Comparison of ENCODE assay signal across 13 cellular contexts in the genomic region with DNA sequence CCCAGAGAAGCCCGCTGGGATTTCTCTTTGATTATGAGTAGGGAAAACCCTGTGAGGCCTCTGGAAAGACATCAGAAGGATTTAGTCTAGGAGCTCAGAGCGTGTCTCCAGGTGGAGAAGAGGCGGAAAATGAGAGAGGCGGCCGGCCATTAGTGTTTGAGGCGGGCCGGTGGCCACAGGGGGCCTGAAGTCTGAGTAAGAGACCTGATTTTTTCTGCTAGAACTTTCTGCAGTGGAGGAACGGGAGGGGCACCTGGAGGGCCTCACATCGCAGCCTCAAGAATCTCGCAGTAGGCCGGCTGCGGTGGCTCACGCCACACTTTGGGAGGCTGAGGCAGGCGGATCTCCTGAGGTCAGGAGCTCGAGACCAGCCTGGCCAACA. TPM values are rescaled to one million over a fixed set of nuclear protein-coding genes. Genes with fewer than 3 reads are reported as not detected.
DNase-seq lines count a peak whose midpoint lies in the region; ATAC-seq, FAIRE-seq and TF ChIP-seq lines count a peak whose summit lies in the region.
"Had no signal": no experiment of that assay in that cellular context is flagged by ENCODE, and none has a peak within 500 bp of the region (broad histone marks: within the 10 kb centered on the region; RNA-seq: fewer than 3 reads in every experiment).

No MANE protein-coding gene starts in this region.

- H4K8ac ChIP-seq in trophoblast cell (ENCODE audit: low read depth, low read length), result no peak overlapping the region

- H3K36me3 Mint-ChIP-seq in astrocyte (ENCODE audit: low read depth, unreplicated experiment), result no peaks in the 10 kb centered on the region

- peak overlapping the region; percentile 12 for H3K27ac ChIP-seq in astrocyte (ENCODE audit: low read depth, low read length)
- no peak overlapping the region for H3K27ac ChIP-seq in parathyroid adenoma
- no peak overlapping the region for H3K27ac ChIP-seq in upper lobe of right lung
- H3K27ac ChIP-seq in trophoblast cell (ENCODE audit: low read depth, low read length), result no peak overlapping the region
- H3K27ac ChIP-seq: foreskin keratinocyte had no signal

- H3K27me3 ChIP-seq in astrocyte (ENCODE audit: insufficient read depth, low read length) (peaks cover 3% of the 10 kb centered on the region), parathyroid adenoma (ENCODE audit: control insufficient read depth, insufficient read depth, low read length) (no peaks in the 10 kb centered on the region), upper lobe of right lung (peaks cover 8% of the 10 kb centered on the region), trophoblast cell (ENCODE audit: insufficient read depth, low read length) (no peaks in the 10 kb centered on the region)

- H2AFZ ChIP-seq in astrocyte (ENCODE audit: low read depth, low read length) (peak overlapping the region; percentile 75), parathyroid adenoma (no peak overlapping the region), trophoblast cell (ENCODE audit: insufficient read depth, low read length, poor library complexity) (no peak overlapping the region)

- no peak for ATAC-seq in upper lobe of right lung
- no peak for ATAC-seq in HG03378 (IDR thresholded peaks at IDR 0.05; ENCODE audit: unreplicated experiment)
- ATAC-seq in HG03280 (IDR thresholded peaks at IDR 0.05; ENCODE audit: unreplicated experiment), result no peak
- ATAC-seq: PC-3; stimulated activated naive CD8-positive, alpha-beta T cell treated with anti-CD3 and anti-CD28 coated beads, Interleukin-15, Interleukin-2, amounts not matched to agents 100 U/mL and 50 U/mL, for 24 hours had no signal

- H3K9ac ChIP-seq in astrocyte (ENCODE audit: low read length), result peak overlapping the region; percentile 64
- no peak overlapping the region for H3K9ac ChIP-seq in parathyroid adenoma
- no peak overlapping the region for H3K9ac ChIP-seq in trophoblast cell (ENCODE audit: low read length)

- H2BK120ac ChIP-seq in trophoblast cell (ENCODE audit: insufficient read depth, low read length, poor library complexity), result no peak overlapping the region

- H3K9me3 Mint-ChIP-seq in astrocyte (ENCODE audit: unreplicated experiment), result no peaks in the 10 kb centered on the region

- H4K20me1 ChIP-seq in astrocyte (ENCODE audit: insufficient read depth, low read length), result no peaks in the 10 kb centered on the region

- no peak overlapping the region for H2BK5ac ChIP-seq in trophoblast cell (ENCODE audit: low read depth, low read length, poor library complexity)

- H4K12ac ChIP-seq in trophoblast cell (ENCODE audit: low read depth, low read length), result no peak overlapping the region

- H3K27ac Mint-ChIP-seq in astrocyte (ENCODE audit: unreplicated experiment), result no peak overlapping the region

- H3K79me2 ChIP-seq in astrocyte (ENCODE audit: insufficient read depth, low read length), result no peaks in the 10 kb centered on the region
- no peaks in the 10 kb centered on the region for H3K79me2 ChIP-seq in parathyroid adenoma
- no peaks in the 10 kb centered on the region for H3K79me2 ChIP-seq in trophoblast cell (ENCODE audit: control insufficient read depth, insufficient read depth, low read length, poor library complexity)

- H3K4me1 ChIP-seq in astrocyte (ENCODE audit: insufficient read depth, low read length) (no peaks in the 10 kb centered on the region), parathyroid adenoma (no peaks in the 10 kb centered on the region), upper lobe of right lung (no peaks in the 10 kb centered on the region), trophoblast cell (ENCODE audit: control insufficient read depth in 1 of 2, insufficient read depth in 2 of 2, low read length in 2 of 2) (no peaks in the 10 kb centered on the region)
- H3K4me1 ChIP-seq: foreskin keratinocyte had no signal

- no peak overlapping the region for H4K91ac ChIP-seq in trophoblast cell (ENCODE audit: low read depth, low read length)

- no CpG with 5 or more reads among the region's 15 CpGs for WGBS in trophoblast cell (ENCODE audit: extremely low coverage, insufficient coverage, insufficient read length)

- H3K36me3 ChIP-seq in astrocyte (ENCODE audit: insufficient read depth, low read length), result no peaks in the 10 kb centered on the region
- no peaks in the 10 kb centered on the region for H3K36me3 ChIP-seq in parathyroid adenoma (ENCODE audit: control insufficient read depth, insufficient read depth, low read length)
- no peaks in the 10 kb centered on the region for H3K36me3 ChIP-seq in upper lobe of right lung
- H3K36me3 ChIP-seq in trophoblast cell (ENCODE audit: control insufficient read depth in 1 of 2, insufficient read depth in 2 of 2, low read length in 2 of 2), result no peaks in the 10 kb centered on the region

- no peaks in the 10 kb centered on the region for H3K4me1 Mint-ChIP-seq in astrocyte (ENCODE audit: low read depth, unreplicated experiment)

- H2BK12ac ChIP-seq in trophoblast cell (ENCODE audit: low read length), result no peak overlapping the region

- H3K4ac ChIP-seq in trophoblast cell (ENCODE audit: low read depth, low read length), result no peak overlapping the region

- H3K4me3 ChIP-seq in astrocyte (ENCODE audit: insufficient read depth, low read depth, low read length), result peak overlapping the region; percentile 48
- H3K4me3 ChIP-seq in fibroblast of the aortic adventitia (ENCODE audit: low read depth, low read length), result peak overlapping the region; percentile 50
- peak overlapping the region; percentile 41 for H3K4me3 ChIP-seq in parathyroid adenoma (ENCODE audit: low read depth, low read length)
- H3K4me3 ChIP-seq in upper lobe of right lung, result peak overlapping the region; percentile 39
- H3K4me3 ChIP-seq in trophoblast cell (ENCODE audit: low read depth, low read length), result no peak overlapping the region

- no peak for FAIRE-seq in astrocyte (lab: Jason Lieb, UNC)
- FAIRE-seq: bronchial epithelial cell, D721Med, keratinocyte had no signal

- intact Hi-C loops in upper lobe of right lung (cut with DNase I), result no loop called here

- no peaks in the 10 kb centered on the region for H3K9me3 ChIP-seq in astrocyte (ENCODE audit: insufficient read depth, low read depth, low read length)
- no peaks in the 10 kb centered on the region for H3K9me3 ChIP-seq in parathyroid adenoma (ENCODE audit: control insufficient read depth, low read length)
- H3K9me3 ChIP-seq in upper lobe of right lung, result no peaks in the 10 kb centered on the region
- no peaks in the 10 kb centered on the region for H3K9me3 ChIP-seq in trophoblast cell (ENCODE audit: insufficient read depth, low read depth, low read length)

- H3K18ac ChIP-seq in trophoblast cell (ENCODE audit: low read length), result no peak overlapping the region

- H3K27me3 Mint-ChIP-seq in astrocyte (ENCODE audit: low read depth, unreplicated experiment), result peaks cover 14% of the 10 kb centered on the region

- H3K4me3 Mint-ChIP-seq in astrocyte (ENCODE audit: unreplicated experiment), result no peak overlapping the region

- no peak for DNase-seq in astrocyte (ENCODE audit: low read depth)
- no peak for DNase-seq in fibroblast of the aortic adventitia (ENCODE audit: low read depth)
- peak; percentile 44 for DNase-seq in upper lobe of right lung
- DNase-seq in trophoblast cell, result no peak
- DNase-seq: foreskin keratinocyte, PC-3 had no signal

- no peak overlapping the region for H2AK5ac ChIP-seq in trophoblast cell (ENCODE audit: low read length)

- no peaks in the 10 kb centered on the region for H3K79me1 ChIP-seq in trophoblast cell (ENCODE audit: low read length)

- H3K14ac ChIP-seq in trophoblast cell (ENCODE audit: low read length), result no peak overlapping the region

- peak overlapping the region; percentile 73 for H3K4me2 ChIP-seq in astrocyte (ENCODE audit: low read length)
- no peak overlapping the region for H3K4me2 ChIP-seq in parathyroid adenoma (ENCODE audit: low read length)
- H3K4me2 ChIP-seq in trophoblast cell (ENCODE audit: low read length), result no peak overlapping the region

- TF ChIP-seq CTCF in astrocyte (IDR thresholded peaks at IDR 0.05; ENCODE audit: insufficient read depth, low read depth, low read length) (no peak), fibroblast of the aortic adventitia (IDR thresholded peaks at IDR 0.05; ENCODE audit: insufficient read depth, low read length) (no peak), parathyroid adenoma (IDR thresholded peaks at IDR 0.05) (no peak), upper lobe of right lung (IDR thresholded peaks at IDR 0.05) (no peak)

- H3K23ac ChIP-seq in trophoblast cell (ENCODE audit: low read length), result no peak overlapping the region

RNA-seq across cellular contexts. Expression of a gene that starts 28.5 kb away (rescaled TPM):
- total RNA-seq in astrocyte (30.2 and 31.6 TPM in 2 replicates), fibroblast of the aortic adventitia (ENCODE audit: low replicate concordance) (23.8 and 91.7 TPM in 2 replicates), upper lobe of right lung (22.4 TPM)
- polyA plus RNA-seq in trophoblast cell (2013), result 15.6 and 16.2 TPM in 2 replicates

RNA-seq across cellular contexts. Expression of a gene that starts 33.8 kb away (rescaled TPM):
- total RNA-seq in astrocyte, result 18.5 and 20.5 TPM in 2 replicates
- total RNA-seq in fibroblast of the aortic adventitia (ENCODE audit: low replicate concordance), result 14.8 and 22.7 TPM in 2 replicates
- total RNA-seq in upper lobe of right lung, result 22.1 TPM
- polyA plus RNA-seq in trophoblast cell (2013), result 13.2 and 13.6 TPM in 2 replicates
